In genomic region chr11:58562375-58562800, GRCh38 we compare ENCODE assay signal across 10 cellular contexts. TPM values are rescaled to one million over a fixed set of nuclear protein-coding genes. Genes with fewer than 3 reads are reported as not detected.
DNase-seq lines count a peak whose midpoint lies in the region; ATAC-seq and FAIRE-seq lines count a peak whose summit lies in the region.
"Had no signal": no experiment of that assay in that cellular context is flagged by ENCODE, and none has a peak within 500 bp of the region (broad histone marks: within the 10 kb centered on the region; RNA-seq: fewer than 3 reads in every experiment).

No MANE protein-coding gene starts in this region.

- H3K27ac Mint-ChIP-seq in T-helper 1 cell treated with Interleukin-12 subunit alpha and Interleukin-12 subunit beta and Interleukin-4 antibody, amounts not matched to agents 30 μg/mL and 1 μg/mL, for 36 hours: peak overlapping the region; percentile 63
- H3K27ac Mint-ChIP-seq in T-helper 17 cell: peak overlapping the region; percentile 95

- peak overlapping the region; percentile 18 for H3K4me3 Mint-ChIP-seq in T-helper 1 cell treated with Interleukin-12 subunit alpha and Interleukin-12 subunit beta and Interleukin-4 antibody, amounts not matched to agents 30 μg/mL and 1 μg/mL, for 36 hours
- peak overlapping the region; percentile 89 for H3K4me3 Mint-ChIP-seq in T-helper 17 cell

- no peaks in the 10 kb centered on the region for H3K36me3 ChIP-seq in small intestine (ENCODE audit: control insufficient read depth in 2 of 2, insufficient read depth in 2 of 2, low read length in 2 of 2)

- DNase-seq in T-helper 1 cell: no peak
- DNase-seq in T-helper 17 cell: no peak
- DNase-seq in small intestine: peak; percentile 49
- DNase-seq in glomerular visceral epithelial cell (ENCODE audit: extremely low spot score): no peak
- DNase-seq in hepatic stellate cell (ENCODE audit: low spot score): no peak

- no peak for FAIRE-seq in small intestine (lab: Jason Lieb, UNC)
- FAIRE-seq: A204.1 had no signal

- peak; percentile 74 for ATAC-seq in HG02798 (IDR thresholded peaks at IDR 0.05; ENCODE audit: poor library complexity, unreplicated experiment)
- ATAC-seq in T-helper 17 cell: peak; percentile 79
- no peak for ATAC-seq in GM18867 (IDR thresholded peaks at IDR 0.05; ENCODE audit: unreplicated experiment)

- H3K4me1 Mint-ChIP-seq in T-helper 1 cell treated with Interleukin-12 subunit alpha and Interleukin-12 subunit beta and Interleukin-4 antibody, amounts not matched to agents 30 μg/mL and 1 μg/mL, for 36 hours (ENCODE audit: low read depth): peaks cover 33% of the 10 kb centered on the region
- H3K4me1 Mint-ChIP-seq in T-helper 17 cell: peaks cover 40% of the 10 kb centered on the region

- H3K27me3 ChIP-seq in small intestine (ENCODE audit: control insufficient read depth in 2 of 2, insufficient read depth in 2 of 2, low read length in 2 of 2): no peaks in the 10 kb centered on the region

- H3K36me3 Mint-ChIP-seq in T-helper 1 cell treated with Interleukin-12 subunit alpha and Interleukin-12 subunit beta and Interleukin-4 antibody, amounts not matched to agents 30 μg/mL and 1 μg/mL, for 36 hours (ENCODE audit: low read depth): peaks cover 35% of the 10 kb centered on the region
- H3K36me3 Mint-ChIP-seq in T-helper 17 cell (ENCODE audit: low read depth): peaks cover 8% of the 10 kb centered on the region

- H3K9me3 ChIP-seq in T-helper 17 cell (ENCODE audit: control insufficient read depth, low read length, poor library complexity, severe bottlenecking) (no peaks in the 10 kb centered on the region), small intestine (ENCODE audit: control insufficient read depth, low read depth) (no peaks in the 10 kb centered on the region)

- H3K27ac ChIP-seq in small intestine (ENCODE audit: low read depth in 1 of 2, low read length in 1 of 2): peak overlapping the region; percentile 56 to 79

- H3K4me1 ChIP-seq in small intestine (ENCODE audit: control insufficient read depth in 2 of 2, insufficient read depth in 1 of 2, low read depth in 1 of 2, low read length in 1 of 2): peaks cover 3 to 4% of the 10 kb centered on the region in 2 donors

- H3K4me3 ChIP-seq in small intestine (ENCODE audit: low read depth in 1 of 2, low read length in 2 of 2): no peak overlapping the region

- H3K27me3 Mint-ChIP-seq in T-helper 1 cell treated with Interleukin-12 subunit alpha and Interleukin-12 subunit beta and Interleukin-4 antibody, amounts not matched to agents 30 μg/mL and 1 μg/mL, for 36 hours (ENCODE audit: low read depth): no peaks in the 10 kb centered on the region
- no peaks in the 10 kb centered on the region for H3K27me3 Mint-ChIP-seq in T-helper 17 cell

- no peaks in the 10 kb centered on the region for H3K9me3 Mint-ChIP-seq in T-helper 1 cell treated with Interleukin-12 subunit alpha and Interleukin-12 subunit beta and Interleukin-4 antibody, amounts not matched to agents 30 μg/mL and 1 μg/mL, for 36 hours

RNA-seq across cellular contexts. Expression of gene LPXN, which starts 13.3 kb away (rescaled TPM):
- 10 to 100 TPM; 92.8 to 99.8 TPM for total RNA-seq in T-helper 17 cell
- polyA plus RNA-seq in small intestine: 10 to 100 TPM in 1 of 3 donors, 1 to 10 TPM in 2; 5.3 to 10.3 (median 6.9) TPM

RNA-seq across cellular contexts. Expression of gene ZFP91, which starts 16.5 kb away (rescaled TPM):
- 10 to 100 TPM; 36.1 to 43.2 TPM for total RNA-seq in T-helper 17 cell
- polyA plus RNA-seq in small intestine: 10 to 100 TPM; 24.8 to 31.0 (median 24.9) TPM

RNA-seq across cellular contexts. Expression of gene OR5B21, which starts 54.5 kb away (rescaled TPM):
- total RNA-seq in T-helper 17 cell: under 1 TPM; 0.32 to 0.50 TPM
- polyA plus RNA-seq in small intestine: not detected
- total RNA-seq: NCI-H460 had no signal
